ENCODE assay signal across 9 cellular contexts in genomic region chr1:161216945-161217712, GRCh38. TPM values are rescaled to one million over a fixed set of nuclear protein-coding genes. Genes with fewer than 3 reads are reported as not detected.
DNase-seq lines count a peak whose midpoint lies in the region; ATAC-seq and TF ChIP-seq lines count a peak whose summit lies in the region.
"Had no signal": no experiment of that assay in that cellular context is flagged by ENCODE, and none has a peak within 500 bp of the region (broad histone marks: within the 10 kb centered on the region; RNA-seq: fewer than 3 reads in every experiment).

No MANE protein-coding gene starts in this region.

- DNase-seq in NK-92 treated with Interleukin-12 subunit alpha and Interleukin-12 subunit beta, amount 100 ng/mL, for 24 hours (lab: John Stamatoyannopoulos, UW) = peak; percentile 58
- no peak for DNase-seq in NK-92 (lab: John Stamatoyannopoulos, UW; ENCODE audit: unreplicated experiment)
- DNase-seq in Peyer's patch = peak in 1 of 3 donors; percentile 55
- peak; percentile 97 for DNase-seq in fibroblast of mammary gland (ENCODE audit: low read depth)
- peak; percentile 89 for DNase-seq in renal cortical epithelial cell (ENCODE audit: low read depth)
- no peak for DNase-seq in activated gamma-delta T cell (lab: John Stamatoyannopoulos, UW)
- DNase-seq in NCI-H187 treated with DMSO at 0.1 percent for 48 hours (lab: John Stamatoyannopoulos, UW) = no peak

- H3K9me3 ChIP-seq in Peyer's patch = no peaks in the 10 kb centered on the region

- peak overlapping the region in 2 of 4 donors; percentile 19 to 26 for H3K4me3 ChIP-seq in Peyer's patch
- peak overlapping the region; percentile 19 for H3K4me3 ChIP-seq in fibroblast of mammary gland (ENCODE audit: control insufficient read depth, low read depth, low read length)

- H3K36me3 ChIP-seq in Peyer's patch = peaks cover 0 to 26% (median 0%) of the 10 kb centered on the region in 3 donors

- peak; percentile 80 for ATAC-seq in HG02870 (IDR thresholded peaks at IDR 0.05; ENCODE audit: unreplicated experiment)

- H3K4me1 ChIP-seq in Peyer's patch = peaks cover 0 to 15% (median 3%) of the 10 kb centered on the region in 4 donors

- H3K27ac ChIP-seq in Peyer's patch = peak overlapping the region; percentile 42 to 76 (median 50)
- H3K27ac ChIP-seq: 22Rv1 had no signal

- H3K27me3 ChIP-seq in Peyer's patch = no peaks in the 10 kb centered on the region

- peak in 1 of 2 donors; percentile 21 for TF ChIP-seq POLR2A in Peyer's patch (IDR thresholded peaks at IDR 0.05)

- TF ChIP-seq CTCF in Peyer's patch (IDR thresholded peaks at IDR 0.05) = no peak
- no peak for TF ChIP-seq CTCF in fibroblast of mammary gland (conservative IDR thresholded peaks at IDR 0.05; ENCODE audit: control insufficient read depth, insufficient read depth, low read depth, low read length)

RNA-seq across cellular contexts. Expression of gene FCER1G, which starts 2.0 kb away (rescaled TPM):
- total RNA-seq in Peyer's patch (10 to 100 TPM in 2 of 4 donors, 1 to 10 TPM in 1, not detected in 1; 5.1 to 33.8 (median 11.9) TPM), renal cortical epithelial cell (not detected in 2 replicates)

RNA-seq across cellular contexts. Expression of gene APOA2, which starts 6.3 kb away (rescaled TPM):
- not detected for total RNA-seq in Peyer's patch
- not detected in 2 replicates for total RNA-seq in renal cortical epithelial cell

RNA-seq across cellular contexts. Expression of gene TOMM40L, which starts 8.7 kb away (rescaled TPM):
- 10 to 100 TPM in 3 of 4 donors, 1 to 10 TPM in 1; 8.3 to 32.2 (median 24.9) TPM for total RNA-seq in Peyer's patch
- 16.5 and 17.4 TPM in 2 replicates for total RNA-seq in renal cortical epithelial cell

RNA-seq across cellular contexts. Expression of gene NDUFS2, which starts 15.0 kb away (rescaled TPM):
- total RNA-seq in Peyer's patch = 100 to 1,000 TPM; 157 to 192 (median 176) TPM
- total RNA-seq in renal cortical epithelial cell = 175 and 194 TPM in 2 replicates

RNA-seq across cellular contexts. Expression of gene ADAMTS4, which starts 18.3 kb away (rescaled TPM):
- total RNA-seq in Peyer's patch (10 to 100 TPM in 1 of 4 donors, 1 to 10 TPM in 2, under 1 TPM in 1; 0.18 to 65.2 (median 1.9) TPM), renal cortical epithelial cell (under 0.01 and 0.35 TPM in 2 replicates)

Comparison
In these comparisons a context has a peak if more than half of its experiments do, and no peak if none do; other contexts are left out.
1. DNase-seq: peak in NK-92 treated with Interleukin-12 subunit alpha and Interleukin-12 subunit beta, amount 100 ng/mL, for 24 hours (single experiment), fibroblast of mammary gland (single experiment) and renal cortical epithelial cell (single experiment); none in NK-92 (single experiment), activated gamma-delta T cell (single experiment) and NCI-H187 treated with DMSO at 0.1 percent for 48 hours (single experiment).